ENCODE assay signal across 1 cellular context in genomic region chr7:149093228-149093627, GRCh38.
TF ChIP-seq lines count a peak whose summit lies in the region.

No MANE protein-coding gene starts in this region.

TF ChIP-seq in GM12878, 131 proteins besides CTCF, POLR2A, EP300 and RAD21:
- TF ChIP-seq ZBED1 (IDR thresholded peaks at IDR 0.05; ENCODE audit: borderline replicate concordance) (no peak), MYC (IDR thresholded peaks at IDR 0.05; ENCODE audit: insufficient read depth, insufficient read length, insufficient replicate concordance, low read length, severe bottlenecking) (no peak), CEBPB (IDR thresholded peaks at IDR 0.05; ENCODE audit: borderline replicate concordance in 1 of 2, low read depth in 2 of 2, low read length in 2 of 2) (no peak), CHD4 (IDR thresholded peaks at IDR 0.05) (no peak), SRF (IDR thresholded peaks at IDR 0.05; ENCODE audit: low read depth in 2 of 2, low read length in 2 of 2) (no peak), FOXK2 (IDR thresholded peaks at IDR 0.05) (no peak), CREM (IDR thresholded peaks at IDR 0.05; ENCODE audit: low read depth) (no peak), NRF1 (conservative IDR thresholded peaks at IDR 0.05; ENCODE audit: low read depth, low read length) (no peak)
